Comparison of ENCODE assay signal across 13 cellular contexts in the genomic region with DNA sequence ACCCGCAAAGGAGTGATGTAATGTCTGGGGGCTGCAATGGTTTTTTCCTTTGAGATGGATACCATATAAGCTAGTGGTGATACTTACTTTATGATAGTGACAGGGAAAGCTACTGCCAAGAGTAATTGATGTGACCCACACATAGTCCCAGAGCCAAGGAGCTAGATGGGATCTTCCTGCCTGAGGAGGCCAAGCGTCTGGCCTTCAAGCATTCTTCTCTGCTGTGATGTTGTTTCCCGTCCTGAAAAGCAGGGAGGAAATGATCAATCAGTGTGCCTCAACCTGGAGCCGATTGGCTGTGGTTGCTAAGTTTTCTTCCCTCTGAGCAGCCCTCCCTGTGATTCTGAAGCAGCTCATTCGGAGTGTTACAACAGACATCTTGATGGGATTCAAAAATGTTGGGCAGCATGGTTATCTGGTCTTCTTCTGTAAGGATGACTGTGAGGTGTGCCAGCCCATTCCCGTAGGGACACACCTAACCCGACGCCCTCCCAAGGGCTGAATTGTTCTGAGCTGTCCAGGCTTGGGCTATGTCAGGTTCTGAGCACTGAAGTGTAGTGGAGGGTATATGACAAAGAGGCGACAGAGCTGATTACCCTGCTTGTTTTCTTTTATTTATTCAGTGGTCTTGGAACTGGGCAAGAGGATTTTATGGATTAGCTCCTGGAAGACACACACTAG. TPM values are rescaled to one million over a fixed set of nuclear protein-coding genes. Genes with fewer than 3 reads are reported as not detected.
DNase-seq lines count a peak whose midpoint lies in the region; ATAC-seq, FAIRE-seq and TF ChIP-seq lines count a peak whose summit lies in the region.
"Had no signal": no experiment of that assay in that cellular context is flagged by ENCODE, and none has a peak within 500 bp of the region (broad histone marks: within the 10 kb centered on the region; RNA-seq: fewer than 3 reads in every experiment).

No MANE protein-coding gene starts in this region.

- H3K9me3 ChIP-seq in small intestine (ENCODE audit: control insufficient read depth, low read depth), result no peaks in the 10 kb centered on the region

- H3K36me3 Mint-ChIP-seq in activated naive CD8-positive, alpha-beta T cell, result no peaks in the 10 kb centered on the region
- H3K36me3 Mint-ChIP-seq in activated naive CD8-positive, alpha-beta T cell treated with anti-CD3 and anti-CD28 coated beads for 36 hours, result peaks cover 24% of the 10 kb centered on the region
- H3K36me3 Mint-ChIP-seq in activated naive CD8-positive, alpha-beta T cell treated with anti-CD3 and anti-CD28 coated beads, Interleukin-2, amount 50 U/mL, for 24 hours (ENCODE audit: low read depth), result peaks cover 16% of the 10 kb centered on the region
- peaks cover 28% of the 10 kb centered on the region for H3K36me3 Mint-ChIP-seq in stimulated activated memory B cell treated with anti-CD40 and anti-IgM and Interleukin-4, amounts not matched to agents 10 μg/mL and 1 μg/mL and 100 μg/mL, for 72 hours
- peaks cover 6% of the 10 kb centered on the region for H3K36me3 Mint-ChIP-seq in activated CD8-positive, alpha-beta T cell treated with anti-CD3 and anti-CD28 coated beads for 36 hours (ENCODE audit: low read depth)

- peaks cover 5 to 10% of the 10 kb centered on the region in 2 donors for H3K4me1 ChIP-seq in small intestine (ENCODE audit: control insufficient read depth in 2 of 2, insufficient read depth in 1 of 2, low read depth in 1 of 2, low read length in 1 of 2)

- no peak for DNase-seq in activated naive CD8-positive, alpha-beta T cell treated with anti-CD3 and anti-CD28 coated beads for 36 hours
- no peak for DNase-seq in activated naive CD8-positive, alpha-beta T cell treated with anti-CD3 and anti-CD28 coated beads, Interleukin-2, amount 50 U/mL, for 24 hours
- DNase-seq in left kidney (ENCODE audit: low read depth, low spot score) (peak; percentile 10), mesenteric fat pad (ENCODE audit: low spot score) (no peak), small intestine (no peak)
- DNase-seq in activated CD8-positive, alpha-beta T cell treated with anti-CD3 and anti-CD28 coated beads for 36 hours, result no peak
- DNase-seq: activated naive CD4-positive, alpha-beta T cell treated with anti-CD3 and anti-CD28 coated beads, Interleukin-2, amount 50 U/mL, for 16 hours; DMS79 had no signal

- no peak overlapping the region for H3K4me3 Mint-ChIP-seq in activated naive CD8-positive, alpha-beta T cell
- H3K4me3 Mint-ChIP-seq in activated naive CD8-positive, alpha-beta T cell treated with anti-CD3 and anti-CD28 coated beads for 36 hours, result no peak overlapping the region
- H3K4me3 Mint-ChIP-seq in activated naive CD8-positive, alpha-beta T cell treated with anti-CD3 and anti-CD28 coated beads, Interleukin-2, amount 50 U/mL, for 24 hours, result no peak overlapping the region
- H3K4me3 Mint-ChIP-seq in stimulated activated memory B cell treated with anti-CD40 and anti-IgM and Interleukin-4, amounts not matched to agents 10 μg/mL and 1 μg/mL and 100 μg/mL, for 72 hours, result no peak overlapping the region
- no peak overlapping the region for H3K4me3 Mint-ChIP-seq in activated CD8-positive, alpha-beta T cell treated with anti-CD3 and anti-CD28 coated beads for 36 hours

- POLR2A ChIA-PET in activated CD8-positive, alpha-beta T cell treated with anti-CD3 and anti-CD28 coated beads for 36 hours (lab: Charles Lee), result interaction anchor here (0.8 kb wide), 1 partner anchor 32 kb away, joined by 3 read pairs; no protein-coding TSS in a partner anchor

- H3K27ac Mint-ChIP-seq in activated naive CD8-positive, alpha-beta T cell, result peak overlapping the region; percentile 25
- no peak overlapping the region for H3K27ac Mint-ChIP-seq in activated naive CD8-positive, alpha-beta T cell treated with anti-CD3 and anti-CD28 coated beads for 36 hours
- peak overlapping the region; percentile 20 for H3K27ac Mint-ChIP-seq in activated naive CD8-positive, alpha-beta T cell treated with anti-CD3 and anti-CD28 coated beads, Interleukin-2, amount 50 U/mL, for 24 hours
- peak overlapping the region; percentile 62 for H3K27ac Mint-ChIP-seq in stimulated activated memory B cell treated with anti-CD40 and anti-IgM and Interleukin-4, amounts not matched to agents 10 μg/mL and 1 μg/mL and 100 μg/mL, for 72 hours
- H3K27ac Mint-ChIP-seq in activated CD8-positive, alpha-beta T cell treated with anti-CD3 and anti-CD28 coated beads for 36 hours, result no peak overlapping the region

- CTCF ChIA-PET in activated CD8-positive, alpha-beta T cell treated with anti-CD3 and anti-CD28 coated beads for 36 hours (lab: Charles Lee), result interaction anchor here (0.8 to 1.8 kb wide), 4 partner anchors 12 to 43 kb away, joined by 3 to 7 read pairs (median 4); no protein-coding TSS in a partner anchor

- TF ChIP-seq CTCF in activated CD8-positive, alpha-beta T cell treated with anti-CD3 and anti-CD28 coated beads for 36 hours (IDR thresholded peaks at IDR 0.05), result no peak

- no peaks in the 10 kb centered on the region for H3K9me3 Mint-ChIP-seq in activated naive CD8-positive, alpha-beta T cell (ENCODE audit: low read depth)
- H3K9me3 Mint-ChIP-seq in activated naive CD8-positive, alpha-beta T cell treated with anti-CD3 and anti-CD28 coated beads for 36 hours, result no peaks in the 10 kb centered on the region
- H3K9me3 Mint-ChIP-seq in activated naive CD8-positive, alpha-beta T cell treated with anti-CD3 and anti-CD28 coated beads, Interleukin-2, amount 50 U/mL, for 24 hours, result no peaks in the 10 kb centered on the region
- H3K9me3 Mint-ChIP-seq in stimulated activated memory B cell treated with anti-CD40 and anti-IgM and Interleukin-4, amounts not matched to agents 10 μg/mL and 1 μg/mL and 100 μg/mL, for 72 hours, result no peaks in the 10 kb centered on the region
- no peaks in the 10 kb centered on the region for H3K9me3 Mint-ChIP-seq in activated CD8-positive, alpha-beta T cell treated with anti-CD3 and anti-CD28 coated beads for 36 hours

- intact Hi-C loops in activated CD8-positive, alpha-beta T cell treated with anti-CD3 and anti-CD28 coated beads for 36 hours (cut with micrococcal nuclease), result no loop called here

- peak overlapping the region in 1 of 2 donors; percentile 52 for H3K27ac ChIP-seq in small intestine (ENCODE audit: low read depth in 1 of 2, low read length in 1 of 2)
- H3K27ac ChIP-seq: RWPE1 had no signal

- no peaks in the 10 kb centered on the region for H3K27me3 Mint-ChIP-seq in activated naive CD8-positive, alpha-beta T cell
- no peaks in the 10 kb centered on the region for H3K27me3 Mint-ChIP-seq in activated naive CD8-positive, alpha-beta T cell treated with anti-CD3 and anti-CD28 coated beads for 36 hours
- H3K27me3 Mint-ChIP-seq in activated naive CD8-positive, alpha-beta T cell treated with anti-CD3 and anti-CD28 coated beads, Interleukin-2, amount 50 U/mL, for 24 hours, result no peaks in the 10 kb centered on the region
- no peaks in the 10 kb centered on the region for H3K27me3 Mint-ChIP-seq in stimulated activated memory B cell treated with anti-CD40 and anti-IgM and Interleukin-4, amounts not matched to agents 10 μg/mL and 1 μg/mL and 100 μg/mL, for 72 hours
- H3K27me3 Mint-ChIP-seq in activated CD8-positive, alpha-beta T cell treated with anti-CD3 and anti-CD28 coated beads for 36 hours, result no peaks in the 10 kb centered on the region

- H3K4me3 ChIP-seq in small intestine (ENCODE audit: low read depth in 1 of 2, low read length in 2 of 2), result no peak overlapping the region

- no peak for ATAC-seq in activated naive CD8-positive, alpha-beta T cell treated with anti-CD3 and anti-CD28 coated beads, Interleukin-2, amount 50 U/mL, for 24 hours
- ATAC-seq in stimulated activated memory B cell treated with anti-CD40 and anti-IgM and Interleukin-4, amounts not matched to agents 10 μg/mL and 1 μg/mL and 100 μg/mL, for 72 hours, result no peak
- ATAC-seq in activated CD8-positive, alpha-beta T cell treated with anti-CD3 and anti-CD28 coated beads for 36 hours, result no peak

- no peak for FAIRE-seq in small intestine (lab: Jason Lieb, UNC)
- FAIRE-seq: colon, GM12892 had no signal

- H3K36me3 ChIP-seq in small intestine (ENCODE audit: control insufficient read depth in 2 of 2, insufficient read depth in 2 of 2, low read length in 2 of 2), result no peaks in the 10 kb centered on the region

- 64 to 72% (median 71%) methylated on average over 9 of the region's 9 CpGs for WGBS in small intestine, 3 donors

- no peaks in the 10 kb centered on the region for H3K27me3 ChIP-seq in small intestine (ENCODE audit: control insufficient read depth in 2 of 2, insufficient read depth in 2 of 2, low read length in 2 of 2)

- H3K4me1 Mint-ChIP-seq in activated naive CD8-positive, alpha-beta T cell (ENCODE audit: low read depth), result peaks cover 8% of the 10 kb centered on the region
- peaks cover 14% of the 10 kb centered on the region for H3K4me1 Mint-ChIP-seq in activated naive CD8-positive, alpha-beta T cell treated with anti-CD3 and anti-CD28 coated beads for 36 hours
- peaks cover 43% of the 10 kb centered on the region for H3K4me1 Mint-ChIP-seq in activated naive CD8-positive, alpha-beta T cell treated with anti-CD3 and anti-CD28 coated beads, Interleukin-2, amount 50 U/mL, for 24 hours
- peaks cover 70% of the 10 kb centered on the region for H3K4me1 Mint-ChIP-seq in stimulated activated memory B cell treated with anti-CD40 and anti-IgM and Interleukin-4, amounts not matched to agents 10 μg/mL and 1 μg/mL and 100 μg/mL, for 72 hours
- H3K4me1 Mint-ChIP-seq in activated CD8-positive, alpha-beta T cell treated with anti-CD3 and anti-CD28 coated beads for 36 hours (ENCODE audit: low read depth), result peaks cover 18% of the 10 kb centered on the region

RNA-seq across cellular contexts. Expression of a gene that starts 56.7 kb away (rescaled TPM):
- total RNA-seq in activated naive CD8-positive, alpha-beta T cell treated with anti-CD3 and anti-CD28 coated beads for 36 hours, result 10 to 100 TPM; 88.6 to 92.2 TPM
- 25.6 TPM for total RNA-seq in mesenteric fat pad
- total RNA-seq in activated CD8-positive, alpha-beta T cell treated with anti-CD3 and anti-CD28 coated beads for 36 hours, result 10 to 100 TPM; 66.5 to 72.2 TPM
- 10 to 100 TPM; 35.1 to 37.6 (median 35.9) TPM for polyA plus RNA-seq in small intestine

Comparison
In these comparisons a context has a peak if more than half of its experiments do, and no peak if none do; other contexts are left out.
1. H3K27ac Mint-ChIP-seq: peak in activated naive CD8-positive, alpha-beta T cell (single experiment), activated naive CD8-positive, alpha-beta T cell treated with anti-CD3 and anti-CD28 coated beads, Interleukin-2, amount 50 U/mL, for 24 hours (single experiment) and stimulated activated memory B cell treated with anti-CD40 and anti-IgM and Interleukin-4, amounts not matched to agents 10 μg/mL and 1 μg/mL and 100 μg/mL, for 72 hours (single experiment); none in activated naive CD8-positive, alpha-beta T cell treated with anti-CD3 and anti-CD28 coated beads for 36 hours (single experiment) and activated CD8-positive, alpha-beta T cell treated with anti-CD3 and anti-CD28 coated beads for 36 hours (single experiment).